ENCODE assay signal across 8 cellular contexts in the genomic region with DNA sequence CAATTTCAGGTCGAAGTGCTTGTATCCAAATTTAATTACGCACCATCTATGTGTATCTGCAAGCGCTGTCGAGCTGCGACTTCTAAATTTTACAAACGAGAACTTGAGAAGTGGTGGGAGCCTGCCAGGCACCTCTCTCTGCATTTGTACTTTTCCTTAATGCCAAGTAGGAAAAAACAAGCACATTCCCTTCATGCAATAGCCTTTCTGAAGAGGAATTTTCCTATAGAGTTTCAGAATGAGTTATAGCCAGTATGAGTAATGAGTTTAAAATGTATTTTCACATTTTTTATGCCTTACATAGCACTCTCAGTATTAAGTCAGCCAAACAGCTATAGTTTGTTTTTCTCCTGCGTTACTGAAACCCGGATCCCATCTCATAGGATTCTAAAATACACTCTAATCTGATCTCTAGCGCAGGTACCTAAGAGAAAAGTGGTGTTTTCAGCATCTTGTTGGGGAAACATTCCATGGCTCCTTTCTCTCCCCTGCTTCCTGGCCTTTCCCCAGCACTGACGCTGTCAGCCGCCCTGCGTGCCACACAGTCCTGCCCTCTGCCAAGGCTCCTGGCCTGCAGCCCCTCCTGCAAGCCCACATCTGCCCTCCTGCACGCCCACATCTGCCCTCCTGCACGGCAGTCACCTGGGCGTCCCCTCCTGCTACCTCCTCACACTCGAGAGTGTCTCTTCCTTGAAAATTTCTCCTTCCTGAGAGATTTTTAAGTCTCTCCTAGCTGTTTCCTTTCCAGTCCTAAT.
A peak's percentile ranks its signal among the peaks of the same experiment; 100 is the strongest.
DNase-seq lines count a peak whose midpoint lies in the region; ATAC-seq and TF ChIP-seq lines count a peak whose summit lies in the region.

No MANE protein-coding gene starts in this region.

- peaks cover 2% of the 10 kb centered on the region for H3K79me2 ChIP-seq in trophoblast cell (ENCODE audit: control insufficient read depth, insufficient read depth, low read length, poor library complexity)

- TF ChIP-seq CTCF in BJ (IDR thresholded peaks at IDR 0.05; ENCODE audit: insufficient read depth, low read depth, low read length) (no peak), fibroblast of mammary gland (conservative IDR thresholded peaks at IDR 0.05; ENCODE audit: control insufficient read depth, insufficient read depth, low read depth, low read length) (no peak)

- peaks cover 14% of the 10 kb centered on the region for H3K79me1 ChIP-seq in trophoblast cell (ENCODE audit: low read length)

- H3K23ac ChIP-seq in trophoblast cell (ENCODE audit: low read length) = no peak overlapping the region

- peak overlapping the region; percentile 55 for H3K27ac ChIP-seq in trophoblast cell (ENCODE audit: low read depth, low read length)

- POLR2A ChIA-PET in BJ (lab: Charles Lee) = interaction anchor here (0.7 kb wide), 1 partner anchor 50 kb away, joined by 12 read pairs; no protein-coding TSS in a partner anchor

- H4K8ac ChIP-seq in trophoblast cell (ENCODE audit: low read depth, low read length) = peak overlapping the region; percentile 41

- H3K4me1 ChIP-seq in trophoblast cell (ENCODE audit: control insufficient read depth in 1 of 2, insufficient read depth in 2 of 2, low read length in 2 of 2) = peaks cover 11 to 27% of the 10 kb centered on the region in 2 experiments

- peak overlapping the region; percentile 67 for H4K91ac ChIP-seq in trophoblast cell (ENCODE audit: low read depth, low read length)

- peak overlapping the region; percentile 24 for H2AFZ ChIP-seq in trophoblast cell (ENCODE audit: insufficient read depth, low read length, poor library complexity)

- H3K4me1 Mint-ChIP-seq in stimulated activated effector memory CD8-positive, alpha-beta T cell treated with anti-CD3 and anti-CD28 coated beads, Interleukin-12 subunit alpha, Interleukin-12 subunit beta, amount 100 ng/mL, for 72 hours = peaks cover 5% of the 10 kb centered on the region

- CTCF ChIA-PET in BJ (lab: Yijun Ruan, JAX) = interaction anchor here (0.7 to 1.2 kb wide), 2 partner anchors 15 to 19 kb away, joined by 3 read pairs; no protein-coding TSS in a partner anchor

- H2BK5ac ChIP-seq in trophoblast cell (ENCODE audit: low read depth, low read length, poor library complexity) = no peak overlapping the region

- no peak overlapping the region for H3K27ac Mint-ChIP-seq in stimulated activated effector memory CD8-positive, alpha-beta T cell treated with anti-CD3 and anti-CD28 coated beads, Interleukin-12 subunit alpha, Interleukin-12 subunit beta, amount 100 ng/mL, for 72 hours

- H3K4ac ChIP-seq in trophoblast cell (ENCODE audit: low read depth, low read length) = peak overlapping the region; percentile 19

- DNase-seq in BJ (ENCODE audit: low read depth) (peak; percentile 51), RPMI7951 (ENCODE audit: low read depth) (peak; percentile 66), fibroblast of mammary gland (ENCODE audit: low read depth) (peak; percentile 87), trophoblast cell (peak; percentile 59 to 93), NCI-H748 treated with DMSO at 0.1 percent for 48 hours (lab: John Stamatoyannopoulos, UW) (no peak)
- DNase-seq in stimulated activated CD4-positive, alpha-beta T cell treated with anti-CD3 and anti-CD28 coated beads, Interleukin-4, amount 100 ng/mL, for 4 hours = no peak
- no peak for DNase-seq in stimulated activated effector memory CD8-positive, alpha-beta T cell treated with anti-CD3 and anti-CD28 coated beads, Interleukin-12 subunit alpha, Interleukin-12 subunit beta, amount 100 ng/mL, for 72 hours (ENCODE audit: low spot score in 2 of 2)

- H3K4me3 ChIP-seq in BJ (ENCODE audit: low read depth, low read length) (no peak overlapping the region), fibroblast of mammary gland (ENCODE audit: control insufficient read depth, low read depth, low read length) (no peak overlapping the region), trophoblast cell (ENCODE audit: low read depth, low read length) (no peak overlapping the region)

- H4K12ac ChIP-seq in trophoblast cell (ENCODE audit: low read depth, low read length) = no peak overlapping the region

- ATAC-seq in GM18519 (IDR thresholded peaks at IDR 0.05; ENCODE audit: low FRiP score, unreplicated experiment) = no peak
- no peak for ATAC-seq in stimulated activated effector memory CD8-positive, alpha-beta T cell treated with anti-CD3 and anti-CD28 coated beads, Interleukin-12 subunit alpha, Interleukin-12 subunit beta, amount 100 ng/mL, for 72 hours

- no CpG with 5 or more reads among the region's 16 CpGs for WGBS in trophoblast cell (ENCODE audit: extremely low coverage, insufficient coverage, insufficient read length)

- peaks cover 5% of the 10 kb centered on the region for H3K36me3 Mint-ChIP-seq in stimulated activated effector memory CD8-positive, alpha-beta T cell treated with anti-CD3 and anti-CD28 coated beads, Interleukin-12 subunit alpha, Interleukin-12 subunit beta, amount 100 ng/mL, for 72 hours

- no peak overlapping the region for H2AK5ac ChIP-seq in trophoblast cell (ENCODE audit: low read length)

- H3K9me3 Mint-ChIP-seq in stimulated activated effector memory CD8-positive, alpha-beta T cell treated with anti-CD3 and anti-CD28 coated beads, Interleukin-12 subunit alpha, Interleukin-12 subunit beta, amount 100 ng/mL, for 72 hours = peaks cover 3% of the 10 kb centered on the region

- no peaks in the 10 kb centered on the region for H3K9me3 ChIP-seq in trophoblast cell (ENCODE audit: insufficient read depth, low read depth, low read length)

- H3K36me3 ChIP-seq in BJ (ENCODE audit: control insufficient read depth, insufficient read depth, low read length) = no peaks in the 10 kb centered on the region
- no peaks in the 10 kb centered on the region for H3K36me3 ChIP-seq in trophoblast cell (ENCODE audit: control insufficient read depth in 1 of 2, insufficient read depth in 2 of 2, low read length in 2 of 2)

- H3K9ac ChIP-seq in trophoblast cell (ENCODE audit: low read length) = no peak overlapping the region

- H3K14ac ChIP-seq in trophoblast cell (ENCODE audit: low read length) = peak overlapping the region; percentile 87

- H2BK12ac ChIP-seq in trophoblast cell (ENCODE audit: low read length) = peak overlapping the region; percentile 39

- H3K27me3 ChIP-seq in BJ (ENCODE audit: control insufficient read depth, insufficient read depth, low read length) (no peaks in the 10 kb centered on the region), trophoblast cell (ENCODE audit: insufficient read depth, low read length) (no peaks in the 10 kb centered on the region)

- no peak overlapping the region for H3K4me2 ChIP-seq in trophoblast cell (ENCODE audit: low read length)

- no peak overlapping the region for H3K18ac ChIP-seq in trophoblast cell (ENCODE audit: low read length)

- peak overlapping the region; percentile 79 for H2BK120ac ChIP-seq in trophoblast cell (ENCODE audit: insufficient read depth, low read length, poor library complexity)

- no peak overlapping the region for H3K4me3 Mint-ChIP-seq in stimulated activated effector memory CD8-positive, alpha-beta T cell treated with anti-CD3 and anti-CD28 coated beads, Interleukin-12 subunit alpha, Interleukin-12 subunit beta, amount 100 ng/mL, for 72 hours

Comparison
In these comparisons a context has a peak if more than half of its experiments do, and no peak if none do; other contexts are left out.
1. DNase-seq: peak in BJ (single experiment), RPMI7951 (single experiment), fibroblast of mammary gland (single experiment) and trophoblast cell (2 of 2); none in NCI-H748 treated with DMSO at 0.1 percent for 48 hours (single experiment), stimulated activated CD4-positive, alpha-beta T cell treated with anti-CD3 and anti-CD28 coated beads, Interleukin-4, amount 100 ng/mL, for 4 hours (0 of 2) and stimulated activated effector memory CD8-positive, alpha-beta T cell treated with anti-CD3 and anti-CD28 coated beads, Interleukin-12 subunit alpha, Interleukin-12 subunit beta, amount 100 ng/mL, for 72 hours (0 of 2).